Comparison of ENCODE assay signal across 32 cellular contexts in the genomic region with DNA sequence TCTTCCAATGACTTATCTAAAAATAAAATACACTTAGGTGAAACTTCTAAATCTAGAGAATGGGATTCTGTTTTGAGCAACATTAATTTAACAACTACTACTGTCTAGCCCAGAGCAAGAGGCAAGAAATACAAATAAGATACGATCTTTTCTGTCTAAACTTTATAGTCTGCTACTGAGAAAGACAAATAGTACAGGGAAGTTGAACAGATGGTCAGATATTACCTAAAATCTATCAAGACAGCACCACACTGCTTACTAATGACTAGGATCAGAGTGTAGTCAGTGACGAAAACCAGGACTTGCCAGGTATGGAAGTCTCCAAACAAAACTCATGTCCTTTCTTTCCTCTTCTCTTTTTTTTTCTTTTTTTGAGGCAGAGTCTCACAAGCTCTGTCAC.
"Had no signal": no experiment of that assay in that cellular context is flagged by ENCODE, and none has a peak within 500 bp of the region (broad histone marks: within the 10 kb centered on the region; RNA-seq: fewer than 3 reads in every experiment).

No MANE protein-coding gene starts in this region.

- DNase-seq: activated B cell treated with CpG ODN at 0.5 μM for 24 hours; activated CD4-positive, alpha-beta memory T cell treated with anti-CD3 and anti-CD28 coated beads for 36 hours; activated CD4-positive, alpha-beta T cell treated with anti-CD3 and anti-CD28 coated beads for 4 hours; activated CD4-positive, alpha-beta T cell treated with anti-CD3 and anti-CD28 coated beads, Interleukin-2, amount 50 U/mL, for 1 hour; activated CD4-positive, CD25-positive, alpha-beta regulatory T cell treated with anti-CD3 and anti-CD28 coated beads, Interleukin-2, amount 50 U/mL, for 72 hours; activated CD8-positive, alpha-beta memory T cell treated with anti-CD3 and anti-CD28 coated beads, Interleukin-2, amount 50 U/mL, for 4 hours; activated gamma-delta T cell treated with Interleukin-2 at 50 U/mL for 16 hours; activated naive CD4-positive, alpha-beta T cell treated with anti-CD3 and anti-CD28 coated beads for 36 hours; activated T-cell treated with anti-CD3 and anti-CD28 coated beads for 4 hours; activated T-cell treated with anti-CD3 and anti-CD28 coated beads, Interleukin-2, amount 50 U/mL, for 4 hours; adrenal gland; central memory CD4-positive, alpha-beta T cell; colonic mucosa; Kasumi-1; NCI-H1105; NCI-H1417 treated with DMSO at 0.1 percent for 48 hours; NCI-H187 treated with DMSO at 0.1 percent for 48 hours; NCI-H2081; NCI-H345; NCI-H524 treated with DMSO at 0.1 percent for 48 hours; NCI-H748 treated with DMSO at 0.1 percent for 48 hours; NK-92 treated with Interleukin-12 subunit alpha and Interleukin-12 subunit beta, amount 100 ng/mL, for 24 hours; PC-3; SIG-M5; SW 1271; T-helper 1 cell; T-helper 2 cell; T-helper 9 cell had no signal

- H3K27me3 ChIP-seq: adrenal gland, colonic mucosa had no signal

- H3K36me3 Mint-ChIP-seq: activated CD4-positive, alpha-beta memory T cell treated with anti-CD3 and anti-CD28 coated beads for 36 hours; activated naive CD4-positive, alpha-beta T cell treated with anti-CD3 and anti-CD28 coated beads, Interleukin-2, amount 50 U/mL, for 72 hours had no signal

- H3K27me3 Mint-ChIP-seq: activated B cell treated with CpG ODN at 0.5 μM for 24 hours had no signal

- ATAC-seq: activated naive CD4-positive, alpha-beta T cell treated with anti-CD3 and anti-CD28 coated beads, Interleukin-2, amount 50 U/mL, for 72 hours; activated T-cell treated with anti-CD3 and anti-CD28 coated beads, Interleukin-2, amount 50 U/mL, for 4 hours; PC-3; Right ventricle myocardium inferior had no signal

- H3K36me3 ChIP-seq: adrenal gland, colonic mucosa had no signal

- H3K4me1 ChIP-seq: colonic mucosa had no signal

- H3K4me3 ChIP-seq: adrenal gland, colonic mucosa had no signal

- H3K9me3 ChIP-seq: adrenal gland, colonic mucosa had no signal

- H3K4me3 Mint-ChIP-seq: activated B cell treated with CpG ODN at 0.5 μM for 24 hours; activated CD4-positive, alpha-beta memory T cell treated with anti-CD3 and anti-CD28 coated beads for 36 hours; activated naive CD4-positive, alpha-beta T cell treated with anti-CD3 and anti-CD28 coated beads for 36 hours; activated T-cell treated with anti-CD3 and anti-CD28 coated beads, Interleukin-2, amount 50 U/mL, for 4 hours; activated T-helper 1 cell treated with anti-CD3 and anti-CD28 coated beads, Interleukin-12 subunit alpha, Interleukin-12 subunit beta, Interleukin-2, Interleukin-4 antibody, amounts not matched to agents 30 ng/mL and 10 ng/mL and 1 ng/mL, durations not matched to agents 14 hours and 24 hours and 36 hours; brain had no signal

- H3K9me3 Mint-ChIP-seq: activated T-helper 1 cell treated with anti-CD3 and anti-CD28 coated beads, Interleukin-12 subunit alpha, Interleukin-12 subunit beta, Interleukin-2, Interleukin-4 antibody, amounts not matched to agents 30 ng/mL and 10 ng/mL and 1 ng/mL, durations not matched to agents 14 hours and 24 hours and 36 hours had no signal

- H3K27ac Mint-ChIP-seq: activated B cell treated with CpG ODN at 0.5 μM for 24 hours; activated CD4-positive, alpha-beta memory T cell treated with anti-CD3 and anti-CD28 coated beads for 36 hours; activated naive CD4-positive, alpha-beta T cell treated with anti-CD3 and anti-CD28 coated beads for 36 hours; activated naive CD4-positive, alpha-beta T cell treated with anti-CD3 and anti-CD28 coated beads, Interleukin-2, amount 50 U/mL, for 72 hours; activated T-helper 1 cell treated with anti-CD3 and anti-CD28 coated beads, Interleukin-12 subunit alpha, Interleukin-12 subunit beta, Interleukin-2, Interleukin-4 antibody, amounts not matched to agents 30 ng/mL and 10 ng/mL and 1 ng/mL, durations not matched to agents 14 hours and 24 hours and 36 hours; brain had no signal
